Comparison of ENCODE assay signal across 10 cellular contexts in genomic region chr6:34745277-34746103, GRCh38. TPM values are rescaled to one million over a fixed set of nuclear protein-coding genes. Genes with fewer than 3 reads are reported as not detected.
DNase-seq lines count a peak whose midpoint lies in the region; ATAC-seq and TF ChIP-seq lines count a peak whose summit lies in the region.
"Had no signal": no experiment of that assay in that cellular context is flagged by ENCODE, and none has a peak within 500 bp of the region (broad histone marks: within the 10 kb centered on the region; RNA-seq: fewer than 3 reads in every experiment).

No MANE protein-coding gene starts in this region.

- ATAC-seq in GM21360 (IDR thresholded peaks at IDR 0.05; ENCODE audit: unreplicated experiment) (no peak), GM21526 (IDR thresholded peaks at IDR 0.05; ENCODE audit: low FRiP score, unreplicated experiment) (no peak)

- intact Hi-C loops in prostate gland (cut with DNase I), result no loop called here

- TF ChIP-seq CTCF in HEK293 (tag by site-specific recombination; IDR thresholded peaks at IDR 0.05) (no peak), prostate gland (IDR thresholded peaks at IDR 0.05) (no peak), GM10266 (IDR thresholded peaks at IDR 0.05; ENCODE audit: control insufficient read depth, insufficient read depth, low read depth, missing control alignments) (no peak)

- H3K9me3 ChIP-seq in HEK293 (ENCODE audit: control insufficient read depth, insufficient read depth, low read depth, low read length), result no peaks in the 10 kb centered on the region
- no peaks in the 10 kb centered on the region for H3K9me3 ChIP-seq in prostate gland
- H3K9me3 ChIP-seq: ascending aorta had no signal

- H3K36me3 ChIP-seq in HEK293 (ENCODE audit: control insufficient read depth in 2 of 2, insufficient read depth in 1 of 2, low read length in 2 of 2) (no peaks in the 10 kb centered on the region), prostate gland (no peaks in the 10 kb centered on the region)
- H3K36me3 ChIP-seq: ascending aorta had no signal

- H3K4me3 ChIP-seq in HEK293 (ENCODE audit: low read depth, low read length) (no peak overlapping the region), prostate gland (no peak overlapping the region)
- H3K4me3 ChIP-seq: ascending aorta had no signal

- CTCF ChIA-PET in HEK293 (lab: Yijun Ruan, JAX), result interaction anchor here (0.6 to 3.0 kb wide), 7 partner anchors 11 to 582 kb away, joined by 3 to 11 read pairs (median 4); partner anchors contain the start of gene SNRPC

- H3K4me1 ChIP-seq in HEK293 (ENCODE audit: control insufficient read depth, insufficient read depth, low read length) (0 out of 2 replicates have a peak, but pooled peaks cover 3% of the 10 kb centered on the region), prostate gland (replicated peaks) (no peaks in the 10 kb centered on the region)
- H3K4me1 ChIP-seq: ascending aorta had no signal

- H3K27ac ChIP-seq in HEK293 (ENCODE audit: extremely low read depth, low read depth, low read length) (no peak overlapping the region), epithelial cell of prostate (peak overlapping the region; percentile 74), prostate gland (no peak overlapping the region)
- H3K27ac ChIP-seq: ascending aorta had no signal

- DNase-seq in NCI-H526 treated with DMSO at 0.1 percent for 48 hours (lab: John Stamatoyannopoulos, UW) (peak; percentile 13), epithelial cell of prostate (ENCODE audit: low read depth, low spot score) (peak; percentile 79), prostate gland (ENCODE audit: low spot score) (peak; percentile 43), NK-92 (lab: John Stamatoyannopoulos, UW; ENCODE audit: unreplicated experiment) (no peak), GM10266 (ENCODE audit: extremely low spot score) (no peak)
- DNase-seq: NCI-H524 treated with DMSO at 0.1 percent for 48 hours had no signal

- no peak for TF ChIP-seq POLR2A in prostate gland (IDR thresholded peaks at IDR 0.05)

- POLR2A ChIA-PET in HEK293 (lab: Yijun Ruan, JAX), result interaction anchor here (0.6 to 1.5 kb wide), 4 partner anchors 11 to 49 kb away, joined by 3 to 8 read pairs (median 4); partner anchors contain the start of genes ILRUN and SNRPC

- H3K27me3 ChIP-seq in prostate gland (replicated peaks; ENCODE audit: insufficient read depth), result no peaks in the 10 kb centered on the region
- H3K27me3 ChIP-seq: ascending aorta had no signal

- WGBS in prostate gland, result 56% methylated on average over 10 of the region's 10 CpGs

TF ChIP-seq in HEK293, 187 proteins besides CTCF, POLR2A, EP300 and RAD21:
- TF ChIP-seq EGR2 (tag by site-specific recombination; IDR thresholded peaks at IDR 0.05; ENCODE audit: low read depth) (peak; percentile 39), MYNN (tag by site-specific recombination; IDR thresholded peaks at IDR 0.05; ENCODE audit: borderline replicate concordance) (no peak), SCRT2 (tag by site-specific recombination; IDR thresholded peaks at IDR 0.05) (peak; percentile 66), ZNF133 (tag by site-specific recombination; IDR thresholded peaks at IDR 0.05) (no peak), ZNF549 (tag by site-specific recombination; IDR thresholded peaks at IDR 0.05) (no peak), WT1 (tag by site-specific recombination; IDR thresholded peaks at IDR 0.05) (0 out of 2 replicates have a peak, but pooled peaks have one; percentile 25), ZNF266 (tag by site-specific recombination; IDR thresholded peaks at IDR 0.05; ENCODE audit: low read depth) (no peak), ZSCAN16 (tag by site-specific recombination; IDR thresholded peaks at IDR 0.05) (no peak), ZFHX2 (tag by site-specific recombination; conservative IDR thresholded peaks at IDR 0.05) (peak; percentile 74), ZNF548 (tag by site-specific recombination; IDR thresholded peaks at IDR 0.05) (no peak)
- TF ChIP-seq, protein P1, sequence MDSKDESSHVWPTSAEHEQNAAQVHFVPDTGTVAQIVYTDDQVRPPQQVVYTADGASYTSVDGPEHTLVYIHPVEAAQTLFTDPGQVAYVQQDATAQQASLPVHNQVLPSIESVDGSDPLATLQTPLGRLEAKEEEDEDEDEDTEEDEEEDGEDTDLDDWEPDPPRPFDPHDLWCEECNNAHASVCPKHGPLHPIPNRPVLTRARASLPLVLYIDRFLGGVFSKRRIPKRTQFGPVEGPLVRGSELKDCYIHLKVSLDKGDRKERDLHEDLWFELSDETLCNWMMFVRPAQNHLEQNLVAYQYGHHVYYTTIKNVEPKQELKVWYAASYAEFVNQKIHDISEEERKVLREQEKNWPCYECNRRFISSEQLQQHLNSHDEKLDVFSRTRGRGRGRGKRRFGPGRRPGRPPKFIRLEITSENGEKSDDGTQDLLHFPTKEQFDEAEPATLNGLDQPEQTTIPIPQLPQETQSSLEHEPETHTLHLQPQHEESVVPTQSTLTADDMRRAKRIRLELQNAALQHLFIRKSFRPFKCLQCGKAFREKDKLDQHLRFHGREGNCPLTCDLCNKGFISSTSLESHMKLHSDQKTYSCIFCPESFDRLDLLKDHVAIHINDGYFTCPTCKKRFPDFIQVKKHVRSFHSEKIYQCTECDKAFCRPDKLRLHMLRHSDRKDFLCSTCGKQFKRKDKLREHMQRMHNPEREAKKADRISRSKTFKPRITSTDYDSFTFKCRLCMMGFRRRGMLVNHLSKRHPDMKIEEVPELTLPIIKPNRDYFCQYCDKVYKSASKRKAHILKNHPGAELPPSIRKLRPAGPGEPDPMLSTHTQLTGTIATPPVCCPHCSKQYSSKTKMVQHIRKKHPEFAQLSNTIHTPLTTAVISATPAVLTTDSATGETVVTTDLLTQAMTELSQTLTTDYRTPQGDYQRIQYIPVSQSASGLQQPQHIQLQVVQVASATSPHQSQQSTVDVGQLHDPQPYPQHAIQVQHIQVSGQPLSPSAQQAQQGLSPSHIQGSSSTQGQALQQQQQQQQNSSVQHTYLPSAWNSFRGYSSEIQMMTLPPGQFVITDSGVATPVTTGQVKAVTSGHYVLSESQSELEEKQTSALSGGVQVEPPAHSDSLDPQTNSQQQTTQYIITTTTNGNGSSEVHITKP (tag by site-specific recombination; IDR thresholded peaks at IDR 0.05), result peak; percentile 63
- TF ChIP-seq, protein P2, sequence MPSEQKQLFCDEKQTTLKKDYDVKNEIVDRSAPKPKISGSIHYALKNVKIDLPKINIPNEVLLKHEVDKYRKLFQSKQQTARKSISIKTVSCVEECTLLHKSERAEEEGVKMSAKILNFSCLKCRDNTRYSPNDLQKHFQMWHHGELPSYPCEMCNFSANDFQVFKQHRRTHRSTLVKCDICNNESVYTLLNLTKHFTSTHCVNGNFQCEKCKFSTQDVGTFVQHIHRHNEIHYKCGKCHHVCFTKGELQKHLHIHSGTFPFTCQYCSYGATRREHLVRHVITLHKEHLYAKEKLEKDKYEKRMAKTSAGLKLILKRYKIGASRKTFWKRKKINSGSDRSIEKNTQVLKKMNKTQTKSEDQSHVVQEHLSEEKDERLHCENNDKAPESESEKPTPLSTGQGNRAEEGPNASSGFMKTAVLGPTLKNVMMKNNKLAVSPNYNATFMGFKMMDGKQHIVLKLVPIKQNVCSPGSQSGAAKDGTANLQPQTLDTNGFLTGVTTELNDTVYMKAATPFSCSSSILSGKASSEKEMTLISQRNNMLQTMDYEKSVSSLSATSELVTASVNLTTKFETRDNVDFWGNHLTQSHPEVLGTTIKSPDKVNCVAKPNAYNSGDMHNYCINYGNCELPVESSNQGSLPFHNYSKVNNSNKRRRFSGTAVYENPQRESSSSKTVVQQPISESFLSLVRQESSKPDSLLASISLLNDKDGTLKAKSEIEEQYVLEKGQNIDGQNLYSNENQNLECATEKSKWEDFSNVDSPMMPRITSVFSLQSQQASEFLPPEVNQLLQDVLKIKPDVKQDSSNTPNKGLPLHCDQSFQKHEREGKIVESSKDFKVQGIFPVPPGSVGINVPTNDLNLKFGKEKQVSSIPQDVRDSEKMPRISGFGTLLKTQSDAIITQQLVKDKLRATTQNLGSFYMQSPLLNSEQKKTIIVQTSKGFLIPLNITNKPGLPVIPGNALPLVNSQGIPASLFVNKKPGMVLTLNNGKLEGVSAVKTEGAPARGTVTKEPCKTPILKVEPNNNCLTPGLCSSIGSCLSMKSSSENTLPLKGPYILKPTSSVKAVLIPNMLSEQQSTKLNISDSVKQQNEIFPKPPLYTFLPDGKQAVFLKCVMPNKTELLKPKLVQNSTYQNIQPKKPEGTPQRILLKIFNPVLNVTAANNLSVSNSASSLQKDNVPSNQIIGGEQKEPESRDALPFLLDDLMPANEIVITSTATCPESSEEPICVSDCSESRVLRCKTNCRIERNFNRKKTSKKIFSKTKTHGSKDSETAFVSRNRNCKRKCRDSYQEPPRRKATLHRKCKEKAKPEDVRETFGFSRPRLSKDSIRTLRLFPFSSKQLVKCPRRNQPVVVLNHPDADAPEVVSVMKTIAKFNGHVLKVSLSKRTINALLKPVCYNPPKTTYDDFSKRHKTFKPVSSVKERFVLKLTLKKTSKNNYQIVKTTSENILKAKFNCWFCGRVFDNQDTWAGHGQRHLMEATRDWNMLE (tag by site-specific recombination; conservative IDR thresholded peaks at IDR 0.05; ENCODE audit: low read depth), result no peak
TF ChIP-seq in HEK293: peak in this region for 5.

RNA-seq across cellular contexts. Expression of gene SNRPC, which starts 11.8 kb away (rescaled TPM):
- total RNA-seq in prostate gland, result 100 to 1,000 TPM in 1 of 2 donors, 10 to 100 TPM in 1; 82.0 to 102 TPM

RNA-seq across cellular contexts. Expression of gene BLTP3A, which starts 46.4 kb away (rescaled TPM):
- 10 to 100 TPM; 12.7 to 24.3 TPM for total RNA-seq in prostate gland

RNA-seq across cellular contexts. Expression of gene ILRUN, which starts 48.9 kb away (rescaled TPM):
- 10 to 100 TPM; 57.4 to 93.6 TPM for total RNA-seq in prostate gland

Comparison
In these comparisons a context has a peak if more than half of its experiments do, and no peak if none do; other contexts are left out.
1. DNase-seq: peak in NCI-H526 treated with DMSO at 0.1 percent for 48 hours (single experiment), epithelial cell of prostate (single experiment) and prostate gland (single experiment); none in NK-92 (single experiment) and GM10266 (single experiment).